ENCODE assay signal across 14 cellular contexts in the genomic region with DNA sequence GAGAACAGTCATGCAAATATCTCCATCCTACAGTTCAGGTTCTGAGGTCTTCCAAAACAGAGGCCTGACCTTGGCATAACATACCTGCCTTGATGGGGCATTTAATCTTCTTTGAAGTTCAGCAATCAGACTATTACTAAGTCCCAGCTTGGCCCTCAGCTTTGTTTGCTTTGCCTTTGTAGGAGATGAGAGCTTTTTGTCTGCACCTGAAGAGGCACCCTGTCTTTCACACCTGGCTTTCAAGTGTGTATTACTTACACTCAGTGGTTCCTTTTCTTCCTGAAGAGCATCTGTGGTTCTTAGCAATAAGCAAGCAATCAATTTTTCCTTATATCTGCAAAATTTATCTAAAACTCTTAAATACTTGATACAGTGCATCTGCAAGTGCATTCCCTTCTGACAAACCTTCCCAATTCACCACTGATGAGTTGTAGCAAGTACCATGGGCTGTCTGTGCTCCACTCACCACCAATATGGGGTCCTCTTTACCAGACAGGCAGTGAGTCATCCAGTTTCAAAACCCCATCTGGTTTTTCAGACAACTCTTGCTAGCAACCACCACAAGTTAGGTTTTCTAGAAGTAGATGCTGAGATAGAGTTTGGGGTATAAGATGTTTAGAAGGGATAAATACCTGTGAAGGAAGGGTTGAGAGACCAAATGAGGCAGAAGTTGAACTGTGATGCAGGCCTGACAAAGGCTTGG.
DNase-seq lines count a peak whose midpoint lies in the region.
"Had no signal": no experiment of that assay in that cellular context is flagged by ENCODE, and none has a peak within 500 bp of the region (broad histone marks: within the 10 kb centered on the region; RNA-seq: fewer than 3 reads in every experiment).

No MANE protein-coding gene starts in this region.

- peak overlapping the region; percentile 67 for H3K27ac Mint-ChIP-seq in activated T-helper 2 cell treated with anti-CD3 and anti-CD28 coated beads, Interferon-gamma antibody, Interleukin-2, Interleukin-4, amounts not matched to agents 10 μg/mL and 5 μg/mL and 100 μg/mL, durations not matched to agents 14 hours and 24 hours and 36 hours

- intact Hi-C loops in activated T-helper 2 cell treated with anti-CD3 and anti-CD28 coated beads, Interferon-gamma antibody, Interleukin-2, Interleukin-4, amounts not matched to agents 10 μg/mL and 5 μg/mL and 100 μg/mL, durations not matched to agents 14 hours and 24 hours and 36 hours (cut with micrococcal nuclease) = loop anchor here (5.0 to 10.0 kb wide), 3 partner anchors 193 to 350 kb away; no protein-coding TSS in a partner anchor
- intact Hi-C loops in posterior cingulate gyrus (cut with DNase I) = no loop called here

- DNase-seq in DMS79 treated with DMSO at 0.1 percent for 48 hours (lab: John Stamatoyannopoulos, UW) (peak; percentile 2), KG1 (lab: John Stamatoyannopoulos, UW) (peak; percentile 9), NCI-H2196 treated with DMSO at 0.1 percent for 48 hours (lab: John Stamatoyannopoulos, UW; ENCODE audit: unreplicated experiment) (no peak), substantia nigra (lab: John Stamatoyannopoulos, UW) (no peak), posterior cingulate gyrus (no peak)
- DNase-seq in activated T-helper 2 cell treated with anti-CD3 and anti-CD28 coated beads, Interferon-gamma antibody, Interleukin-2, Interleukin-4, amounts not matched to agents 10 μg/mL and 5 μg/mL and 100 μg/mL, durations not matched to agents 14 hours and 24 hours and 36 hours (ENCODE audit: low spot score) = no peak
- DNase-seq in central memory CD4-positive, alpha-beta T cell = no peak
- DNase-seq: activated CD8-positive, alpha-beta memory T cell treated with anti-CD3 and anti-CD28 coated beads, Interleukin-2, amount 50 U/mL, for 48 hours; CD4-positive, alpha-beta T cell; glutamatergic neuron; T-helper 9 cell had no signal

- H3K27me3 Mint-ChIP-seq in activated T-helper 2 cell treated with anti-CD3 and anti-CD28 coated beads, Interferon-gamma antibody, Interleukin-2, Interleukin-4, amounts not matched to agents 10 μg/mL and 5 μg/mL and 100 μg/mL, durations not matched to agents 14 hours and 24 hours and 36 hours (ENCODE audit: low read depth) = no peaks in the 10 kb centered on the region
- H3K27me3 Mint-ChIP-seq: CD4-positive, alpha-beta T cell had no signal

- peaks cover 37 to 67% (median 45%) of the 10 kb centered on the region in 11 experiments for H3K9me3 ChIP-seq in BLaER1 treated with 17β-estradiol and CSF1 and Interleukin-3, amounts not matched to agents 10 nM and 100 nM (replicated peaks in 1 of 11)

- peaks cover 31 to 86% (median 63%) of the 10 kb centered on the region in 10 experiments for H3K4me1 ChIP-seq in BLaER1 treated with 17β-estradiol and CSF1 and Interleukin-3, amounts not matched to agents 10 nM and 100 nM
- H3K4me1 ChIP-seq: breast epithelium, suprapubic skin had no signal

- H3K9ac ChIP-seq in BLaER1 treated with 17β-estradiol and CSF1 and Interleukin-3, amounts not matched to agents 10 nM and 100 nM = peak overlapping the region in 7 of 11 experiments; percentile 0 to 56 (median 44); a peak in 9 of 22 replicates

- peak overlapping the region; percentile 47 to 85 (median 74) for H3K27ac ChIP-seq in BLaER1 treated with 17β-estradiol and CSF1 and Interleukin-3, amounts not matched to agents 10 nM and 100 nM
- H3K27ac ChIP-seq in substantia nigra (ENCODE audit: low read depth, low read length, poor library complexity, severe bottlenecking) = no peak overlapping the region
- H3K27ac ChIP-seq: breast epithelium, suprapubic skin had no signal

- peak overlapping the region in 4 of 10 experiments; percentile 0 to 37 (median 27); a peak in 7 of 20 replicates for H3K4me3 ChIP-seq in BLaER1 treated with 17β-estradiol and CSF1 and Interleukin-3, amounts not matched to agents 10 nM and 100 nM
- H3K4me3 ChIP-seq: breast epithelium, suprapubic skin had no signal

- peak overlapping the region; percentile 15 to 81 (median 50); a peak in 18 of 22 replicates for H3K4me2 ChIP-seq in BLaER1 treated with 17β-estradiol and CSF1 and Interleukin-3, amounts not matched to agents 10 nM and 100 nM

- peaks cover 0 to 10% (median 7%) of the 10 kb centered on the region in 11 experiments; a peak in 6 of 22 replicates for H3K36me3 ChIP-seq in BLaER1 treated with 17β-estradiol and CSF1 and Interleukin-3, amounts not matched to agents 10 nM and 100 nM
- H3K36me3 ChIP-seq: breast epithelium, suprapubic skin had no signal

- no peaks in the 10 kb centered on the region for H3K27me3 ChIP-seq in BLaER1 treated with 17β-estradiol and CSF1 and Interleukin-3, amounts not matched to agents 10 nM and 100 nM
- H3K27me3 ChIP-seq: breast epithelium, suprapubic skin had no signal

- H3K4me3 Mint-ChIP-seq in activated T-helper 2 cell treated with anti-CD3 and anti-CD28 coated beads, Interferon-gamma antibody, Interleukin-2, Interleukin-4, amounts not matched to agents 10 μg/mL and 5 μg/mL and 100 μg/mL, durations not matched to agents 14 hours and 24 hours and 36 hours (ENCODE audit: low read depth) = no peak overlapping the region
- H3K4me3 Mint-ChIP-seq: CD4-positive, alpha-beta T cell had no signal

- no peaks in the 10 kb centered on the region for H4K20me1 ChIP-seq in BLaER1 treated with 17β-estradiol and CSF1 and Interleukin-3, amounts not matched to agents 10 nM and 100 nM

- H3K36me3 Mint-ChIP-seq in activated T-helper 2 cell treated with anti-CD3 and anti-CD28 coated beads, Interferon-gamma antibody, Interleukin-2, Interleukin-4, amounts not matched to agents 10 μg/mL and 5 μg/mL and 100 μg/mL, durations not matched to agents 14 hours and 24 hours and 36 hours (ENCODE audit: low read depth) = peaks cover 21% of the 10 kb centered on the region

- peaks cover 41% of the 10 kb centered on the region for H3K4me1 Mint-ChIP-seq in activated T-helper 2 cell treated with anti-CD3 and anti-CD28 coated beads, Interferon-gamma antibody, Interleukin-2, Interleukin-4, amounts not matched to agents 10 μg/mL and 5 μg/mL and 100 μg/mL, durations not matched to agents 14 hours and 24 hours and 36 hours (ENCODE audit: low read depth)

- H3K9me3 Mint-ChIP-seq in activated T-helper 2 cell treated with anti-CD3 and anti-CD28 coated beads, Interferon-gamma antibody, Interleukin-2, Interleukin-4, amounts not matched to agents 10 μg/mL and 5 μg/mL and 100 μg/mL, durations not matched to agents 14 hours and 24 hours and 36 hours = peaks cover 27% of the 10 kb centered on the region

Comparison
In these comparisons a context has a peak if more than half of its experiments do, and no peak if none do; other contexts are left out.
1. DNase-seq: peak in DMS79 treated with DMSO at 0.1 percent for 48 hours (single experiment) and KG1 (single experiment); none in activated T-helper 2 cell treated with anti-CD3 and anti-CD28 coated beads, Interferon-gamma antibody, Interleukin-2, Interleukin-4, amounts not matched to agents 10 μg/mL and 5 μg/mL and 100 μg/mL, durations not matched to agents 14 hours and 24 hours and 36 hours (single experiment), NCI-H2196 treated with DMSO at 0.1 percent for 48 hours (single experiment), substantia nigra (0 of 49), posterior cingulate gyrus (0 of 10) and central memory CD4-positive, alpha-beta T cell (single experiment).